In genomic region chr1:15453773-15454172, GRCh38 we compare ENCODE assay signal across 20 cellular contexts. TPM values are rescaled to one million over a fixed set of nuclear protein-coding genes. Genes with fewer than 3 reads are reported as not detected.
DNase-seq lines count a peak whose midpoint lies in the region; ATAC-seq and TF ChIP-seq lines count a peak whose summit lies in the region.
"Had no signal": no experiment of that assay in that cellular context is flagged by ENCODE, and none has a peak within 500 bp of the region (broad histone marks: within the 10 kb centered on the region; RNA-seq: fewer than 3 reads in every experiment).

No MANE protein-coding gene starts in this region.

- WGBS in gastroesophageal sphincter (ENCODE audit: low coverage in 1 of 2), 2 donors = 75% methylated on average over 2 of the region's 12 CpGs; no CpG with 5 or more reads in 1 of the 2 donors

- H3K27me3 ChIP-seq in gastroesophageal sphincter (no peaks in the 10 kb centered on the region), stomach smooth muscle (ENCODE audit: control insufficient read depth in 1 of 2, insufficient read depth in 2 of 2, low read length in 2 of 2) (no peaks in the 10 kb centered on the region)
- H3K27me3 ChIP-seq: Peyer's patch had no signal

- H3K9me3 ChIP-seq in gastroesophageal sphincter (no peaks in the 10 kb centered on the region), stomach smooth muscle (ENCODE audit: control insufficient read depth in 2 of 2, low read length in 2 of 2) (peaks cover 0 to 10% of the 10 kb centered on the region in 2 donors)
- H3K9me3 ChIP-seq: Peyer's patch had no signal

- H3K4me1 ChIP-seq in gastroesophageal sphincter (peaks cover 0 to 8% (median 0%) of the 10 kb centered on the region in 3 donors), stomach smooth muscle (ENCODE audit: control insufficient read depth, insufficient read depth, low read length) (peaks cover 9% of the 10 kb centered on the region)
- H3K4me1 ChIP-seq: Peyer's patch had no signal

- TF ChIP-seq CTCF in gastroesophageal sphincter (IDR thresholded peaks at IDR 0.05) = no peak
- TF ChIP-seq CTCF in coronary artery (IDR thresholded peaks at IDR 0.05) = no peak

- H3K9ac ChIP-seq in stomach smooth muscle (ENCODE audit: low read length in 2 of 2) = no peak overlapping the region

- TF ChIP-seq POLR2A in gastroesophageal sphincter (IDR thresholded peaks at IDR 0.05) = no peak

- H3K4me3 ChIP-seq in gastroesophageal sphincter = no peak overlapping the region
- no peak overlapping the region for H3K4me3 ChIP-seq in stomach smooth muscle (ENCODE audit: low read length in 2 of 2)
- H3K4me3 ChIP-seq in coronary artery = no peak overlapping the region
- H3K4me3 ChIP-seq: Peyer's patch had no signal

- H3K36me3 ChIP-seq in gastroesophageal sphincter (no peaks in the 10 kb centered on the region), stomach smooth muscle (ENCODE audit: control insufficient read depth in 2 of 2, insufficient read depth in 2 of 2, low read length in 2 of 2) (no peaks in the 10 kb centered on the region)
- H3K36me3 ChIP-seq: Peyer's patch had no signal

- ATAC-seq in gastroesophageal sphincter (no peak), HG02885 (IDR thresholded peaks at IDR 0.05; ENCODE audit: poor library complexity, unreplicated experiment) (no peak)

- H3K27ac ChIP-seq in gastroesophageal sphincter = peak overlapping the region in 3 of 4 donors; percentile 1 to 60 (median 51)
- peak overlapping the region; percentile 67 for H3K27ac ChIP-seq in stomach smooth muscle (ENCODE audit: low read length)
- no peak overlapping the region for H3K27ac ChIP-seq in coronary artery
- H3K27ac ChIP-seq: 22Rv1, C4-2B, Peyer's patch had no signal

- peak; percentile 60 for DNase-seq in DMS 273 (lab: John Stamatoyannopoulos, UW; ENCODE audit: unreplicated experiment)
- no peak for DNase-seq in DMS 273 treated with DMSO at 0.1 percent for 48 hours (lab: John Stamatoyannopoulos, UW)
- DNase-seq in amniotic epithelial cell (ENCODE audit: low read depth) = peak; percentile 36
- DNase-seq in coronary artery (ENCODE audit: low spot score) = no peak
- no peak for DNase-seq in NCI-H2171 treated with DMSO at 0.1 percent for 48 hours (lab: John Stamatoyannopoulos, UW)
- DNase-seq: DMS53, GDM1, GOT3, NCI-H1048, NCI-H748 treated with DMSO at 0.1 percent for 48 hours, Peyer's patch, Right ventricle myocardium superior, SW 1271 had no signal

- no peak for TF ChIP-seq EP300 in gastroesophageal sphincter (IDR thresholded peaks at IDR 0.05)

RNA-seq across cellular contexts. Expression of gene CELA2A, which starts 2.8 kb away (rescaled TPM):
- total RNA-seq in gastroesophageal sphincter = not detected
- total RNA-seq: HT1080, M059J, Peyer's patch, Right ventricle myocardium superior had no signal

RNA-seq across cellular contexts. Expression of gene CTRC, which starts 15.5 kb away (rescaled TPM):
- total RNA-seq in gastroesophageal sphincter = not detected
- total RNA-seq: HT1080, Right ventricle myocardium superior had no signal

RNA-seq across cellular contexts. Expression of gene CELA2B, which starts 22.1 kb away (rescaled TPM):
- total RNA-seq in gastroesophageal sphincter = not detected
- total RNA-seq: HT1080, M059J, Peyer's patch, Right ventricle myocardium superior had no signal

RNA-seq across cellular contexts. Expression of gene EFHD2, which starts 44.1 kb away (rescaled TPM):
- 10 to 100 TPM; 26.3 to 60.7 (median 53.7) TPM for total RNA-seq in gastroesophageal sphincter

Comparison
In these comparisons a context has a peak if more than half of its experiments do, and no peak if none do; other contexts are left out.
1. DNase-seq: peak in DMS 273 (single experiment) and amniotic epithelial cell (single experiment); none in DMS 273 treated with DMSO at 0.1 percent for 48 hours (single experiment), coronary artery (single experiment) and NCI-H2171 treated with DMSO at 0.1 percent for 48 hours (single experiment).
2. H3K27ac ChIP-seq: peak in gastroesophageal sphincter (3 of 4) and stomach smooth muscle (single experiment); none in coronary artery (0 of 2).